Comparison of ENCODE assay signal across 8 cellular contexts in genomic region chr11:809287-810039, GRCh38. TPM values are rescaled to one million over a fixed set of nuclear protein-coding genes. Genes with fewer than 3 reads are reported as not detected.
DNase-seq lines count a peak whose midpoint lies in the region; ATAC-seq and TF ChIP-seq lines count a peak whose summit lies in the region.

Gene RPLP2, plus strand, starts transcription at chr11:809967. Its CDS starts 268 bp downstream, at chr11:810235.

- CTCF ChIA-PET in OCI-LY7 (lab: Charles Lee; ENCODE audit: unreplicated experiment): no interaction called here

- ATAC-seq in GM21526 (IDR thresholded peaks at IDR 0.05; ENCODE audit: low FRiP score, unreplicated experiment): peak; percentile 60

- H3K36me3 ChIP-seq in OCI-LY7 (ENCODE audit: insufficient read depth, low read length): peaks cover 43% of the 10 kb centered on the region

- peaks cover 43% of the 10 kb centered on the region for H3K79me2 ChIP-seq in OCI-LY7 (ENCODE audit: insufficient read depth, low read depth, low read length)

- POLR2A ChIA-PET in OCI-LY7 (lab: Charles Lee): interaction anchor here (0.6 to 2.0 kb wide), 7 partner anchors 8 to 87 kb away, joined by 3 to 6 read pairs (median 4); no protein-coding TSS in a partner anchor

- H2AFZ ChIP-seq in OCI-LY7 (ENCODE audit: low read length): peak within 1 kb of the TSS; percentile 78

- DNase-seq in D341Med (ENCODE audit: low spot score): peak; percentile 93
- peak; percentile 92 for DNase-seq in HuH-7.5 (ENCODE audit: low spot score)
- peak; percentile 99 for DNase-seq in OCI-LY7 (ENCODE audit: low spot score)
- DNase-seq in activated T-cell treated with anti-CD3 and anti-CD28 coated beads for 1 hour (ENCODE audit: low read depth): peak; percentile 94
- peak; percentile 99 for DNase-seq in epidermal melanocyte (ENCODE audit: insufficient read length, low spot score)
- peak; percentile 96 for DNase-seq in stimulated activated CD8-positive, alpha-beta memory T cell treated with anti-CD3 and anti-CD28 coated beads, Interleukin-4, amount 100 ng/mL, for 1 hour (ENCODE audit: low read depth in 2 of 2, low spot score in 1 of 2)

- TF ChIP-seq CTCF in OCI-LY7 (conservative IDR thresholded peaks at IDR 0.05; ENCODE audit: low read length): no peak

- peaks cover 56% of the 10 kb centered on the region for H3K4me1 ChIP-seq in OCI-LY7 (ENCODE audit: insufficient read depth, low read length, poor library complexity, severe bottlenecking)
- H3K4me1 ChIP-seq in mononuclear cell (ENCODE audit: insufficient read depth, low read length): peaks cover 38% of the 10 kb centered on the region

- H3K9me2 ChIP-seq in OCI-LY7 (ENCODE audit: insufficient read depth, low read length): no peaks in the 10 kb centered on the region

- peak within 1 kb of the TSS; percentile 84 for H3K27ac ChIP-seq in OCI-LY7 (ENCODE audit: low read depth, low read length, poor library complexity, severe bottlenecking)

- peak within 1 kb of the TSS; percentile 100 for H3K4me3 ChIP-seq in OCI-LY7 (ENCODE audit: low read depth, low read length, poor library complexity, severe bottlenecking)
- H3K4me3 ChIP-seq in mononuclear cell (ENCODE audit: low read length): peak within 1 kb of the TSS; percentile 87

- H4K20me1 ChIP-seq in OCI-LY7 (ENCODE audit: insufficient read depth, low read length): peaks cover 17% of the 10 kb centered on the region; the same call in 1 of the 2 replicates

- no TSS peak for BruUV-seq in OCI-LY7 (replicated peaks; lab: Mats Ljungman, UMichigan)

- no peaks in the 10 kb centered on the region for H3K9me3 ChIP-seq in OCI-LY7 (ENCODE audit: low read length)
- H3K9me3 ChIP-seq in mononuclear cell (ENCODE audit: low read depth, low read length): no peaks in the 10 kb centered on the region

- intact Hi-C loops in OCI-LY7 (cut with micrococcal nuclease; ENCODE audit: unreplicated experiment): loop anchor here (2.0 to 5.0 kb wide), 2 partner anchors 33 to 232 kb away; partner anchors contain the start of genes PHRF1, POLR2L and TSPAN4

- H3K27me3 ChIP-seq in mononuclear cell (ENCODE audit: insufficient read depth, low read length): no peaks in the 10 kb centered on the region

- peak within 1 kb of the TSS; percentile 71 for H3K4me2 ChIP-seq in OCI-LY7 (ENCODE audit: low read length)

RNA-seq across cellular contexts. Expression of gene RPLP2, which starts in this region (rescaled TPM):
- total RNA-seq in OCI-LY7 (2014; rRNA removed; shearing (Covaris generic)): 1,564 and 1,687 TPM in 2 replicates
- total RNA-seq in OCI-LY7 (2022): 3,121 and 3,147 TPM in 2 replicates
- 653 TPM for total RNA-seq in mononuclear cell

Comparison
In these comparisons a context has a peak if more than half of its experiments do, and no peak if none do; other contexts are left out.
1. Peak in every context shown above with its lines: DNase-seq, ATAC-seq, H3K4me3 ChIP-seq and H3K27ac ChIP-seq.